In genomic region chr10:61900829-61901783, GRCh38 we compare ENCODE assay signal across 8 cellular contexts. TPM values are rescaled to one million over a fixed set of nuclear protein-coding genes. Genes with fewer than 3 reads are reported as not detected.
DNase-seq lines count a peak whose midpoint lies in the region; ATAC-seq and TF ChIP-seq lines count a peak whose summit lies in the region.

Gene ARID5B, plus strand, starts transcription at chr10:61901699. Its CDS starts 11 bp downstream, at chr10:61901710.

- peaks cover 38% of the 10 kb centered on the region for H3K36me3 Mint-ChIP-seq in activated naive CD4-positive, alpha-beta T cell treated with anti-CD3 and anti-CD28 coated beads for 36 hours (ENCODE audit: low read depth)
- H3K36me3 Mint-ChIP-seq in naive B cell = peaks cover 7 to 16% of the 10 kb centered on the region in 2 donors

- no peak for TF ChIP-seq POLR2A in tibial nerve (IDR thresholded peaks at IDR 0.05)

- H3K36me3 ChIP-seq in OCI-LY1 (ENCODE audit: insufficient read depth, low read length) = peaks cover 5% of the 10 kb centered on the region; the same call in 1 of the 2 replicates
- no peaks in the 10 kb centered on the region for H3K36me3 ChIP-seq in tibial nerve

- H3K4me3 Mint-ChIP-seq in activated naive CD4-positive, alpha-beta T cell treated with anti-CD3 and anti-CD28 coated beads for 36 hours = peak within 1 kb of the TSS; percentile 99
- peak within 1 kb of the TSS; percentile 89 to 99 (median 98) for H3K4me3 Mint-ChIP-seq in naive B cell

- peak within 1 kb of the TSS; percentile 100 for H3K27ac Mint-ChIP-seq in activated naive CD4-positive, alpha-beta T cell treated with anti-CD3 and anti-CD28 coated beads for 36 hours
- peak within 1 kb of the TSS; percentile 92 to 100 (median 99) for H3K27ac Mint-ChIP-seq in naive B cell

- H3K27ac ChIP-seq in C4-2B (peak within 1 kb of the TSS; percentile 98), OCI-LY1 (ENCODE audit: low read depth, low read length, poor library complexity, severe bottlenecking) (peak within 1 kb of the TSS; percentile 98), tibial nerve (peak within 1 kb of the TSS; percentile 71 to 98 (median 92))

- peaks cover 27% of the 10 kb centered on the region for H3K79me2 ChIP-seq in OCI-LY1 (ENCODE audit: insufficient read depth, low read length)

- ATAC-seq in naive B cell (ENCODE audit: low read depth in 2 of 2) = no peak
- no peak for ATAC-seq in GM18520 (IDR thresholded peaks at IDR 0.05; ENCODE audit: unreplicated experiment)

- no peaks in the 10 kb centered on the region for H3K9me3 Mint-ChIP-seq in activated naive CD4-positive, alpha-beta T cell treated with anti-CD3 and anti-CD28 coated beads for 36 hours
- H3K9me3 Mint-ChIP-seq in naive B cell = peaks cover 0 to 3% (median 0%) of the 10 kb centered on the region in 7 donors

- 0 out of 2 replicates have a peak, but pooled peaks cover 3% of the 10 kb centered on the region for H3F3A ChIP-seq in OCI-LY1 (ENCODE audit: insufficient read depth, low read length)

- H2AFZ ChIP-seq in OCI-LY1 (ENCODE audit: low read length) = peak within 1 kb of the TSS; percentile 81; the same call in 1 of the 2 replicates

- CTCF ChIA-PET in activated naive CD4-positive, alpha-beta T cell treated with anti-CD3 and anti-CD28 coated beads for 36 hours (lab: Charles Lee) = interaction anchor here (0.6 to 6.0 kb wide), 13 partner anchors 37 to 344 kb away, joined by 3 to 33 read pairs (median 5); no protein-coding TSS in a partner anchor

- H3K9me3 ChIP-seq in OCI-LY1 (ENCODE audit: low read length) (no peaks in the 10 kb centered on the region), tibial nerve (no peaks in the 10 kb centered on the region)

- peaks cover 45% of the 10 kb centered on the region for H3K4me1 Mint-ChIP-seq in activated naive CD4-positive, alpha-beta T cell treated with anti-CD3 and anti-CD28 coated beads for 36 hours (ENCODE audit: low read depth)
- peaks cover 43 to 54% (median 51%) of the 10 kb centered on the region in 3 donors for H3K4me1 Mint-ChIP-seq in naive B cell

- H3K4me1 ChIP-seq in OCI-LY1 (ENCODE audit: insufficient read depth, low read length, severe bottlenecking) (peaks cover 58% of the 10 kb centered on the region), tibial nerve (peaks cover 0 to 50% (median 20%) of the 10 kb centered on the region in 4 donors)

- peak within 1 kb of the TSS; percentile 90 for H3K9ac ChIP-seq in OCI-LY1 (ENCODE audit: low read length)

- 0 to 1% methylated on average over 34 of the region's 34 CpGs for WGBS in tibial nerve, 2 donors

- H3K27me3 Mint-ChIP-seq in activated naive CD4-positive, alpha-beta T cell treated with anti-CD3 and anti-CD28 coated beads for 36 hours (ENCODE audit: low read depth) = no peaks in the 10 kb centered on the region
- no peaks in the 10 kb centered on the region for H3K27me3 Mint-ChIP-seq in naive B cell

- H3K9me2 ChIP-seq in OCI-LY1 (ENCODE audit: low read depth, low read length) = no peaks in the 10 kb centered on the region

- peak; percentile 75 for DNase-seq in HCEC 1CT
- peak; percentile 68 for DNase-seq in activated naive CD4-positive, alpha-beta T cell treated with anti-CD3 and anti-CD28 coated beads for 36 hours
- DNase-seq in fibroblast of villous mesenchyme (ENCODE audit: low read depth) = peak; percentile 73
- peak; percentile 58 for DNase-seq in naive B cell
- peak; percentile 21 to 65 for DNase-seq in tibial nerve (ENCODE audit: low spot score in 2 of 2)

- peak within 1 kb of the TSS; percentile 82 for H3K4me2 ChIP-seq in OCI-LY1 (ENCODE audit: low read length)

- H4K20me1 ChIP-seq in OCI-LY1 (ENCODE audit: insufficient read depth, low read length) = no peaks in the 10 kb centered on the region

- intact Hi-C loops in activated naive CD4-positive, alpha-beta T cell treated with anti-CD3 and anti-CD28 coated beads for 36 hours (cut with micrococcal nuclease) = loop anchor here (1.0 to 10.0 kb wide), 9 partner anchors 150 to 1994 kb away; partner anchors contain the start of genes CCDC6 and NRBF2

- TF ChIP-seq EP300 in tibial nerve (IDR thresholded peaks at IDR 0.05) = peak in 1 of 2 donors; percentile 2

- peak within 1 kb of the TSS; percentile 90 for H3K4me3 ChIP-seq in OCI-LY1 (ENCODE audit: low read depth, low read length, poor library complexity, severe bottlenecking)
- peak within 1 kb of the TSS; percentile 92 for H3K4me3 ChIP-seq in fibroblast of villous mesenchyme (ENCODE audit: low read depth, low read length)
- peak within 1 kb of the TSS; percentile 60 to 93 (median 82) for H3K4me3 ChIP-seq in tibial nerve

- TF ChIP-seq CTCF in C4-2B (conservative IDR thresholded peaks at IDR 0.05) = no peak
- no peak for TF ChIP-seq CTCF in OCI-LY1 (IDR thresholded peaks at IDR 0.05; ENCODE audit: low read length)
- no peak for TF ChIP-seq CTCF in fibroblast of villous mesenchyme (IDR thresholded peaks at IDR 0.05; ENCODE audit: insufficient read depth, low read depth, low read length)
- TF ChIP-seq CTCF in tibial nerve (IDR thresholded peaks at IDR 0.05) = no peak

- no peaks in the 10 kb centered on the region for H3K27me3 ChIP-seq in OCI-LY1 (ENCODE audit: insufficient read depth, low read length)
- H3K27me3 ChIP-seq in tibial nerve = no peaks in the 10 kb centered on the region

RNA-seq across cellular contexts. Expression of gene ARID5B, which starts in this region (rescaled TPM):
- total RNA-seq in activated naive CD4-positive, alpha-beta T cell treated with anti-CD3 and anti-CD28 coated beads for 36 hours = 10 to 100 TPM; 86.3 to 87.1 TPM
- total RNA-seq in fibroblast of villous mesenchyme (126 and 162 TPM in 2 replicates), tibial nerve (10 to 100 TPM; 47.4 to 82.2 (median 62.6) TPM)
- 100 to 1,000 TPM in 5 of 6 donors, 10 to 100 TPM in 1; 68.6 to 165 (median 122) TPM for polyA plus RNA-seq in naive B cell (ENCODE audit: low read depth in 6 of 6)
